8 cellular contexts compared by ENCODE assay signal in genomic region chr7:149669121-149669818, GRCh38.
DNase-seq lines count a peak whose midpoint lies in the region; ATAC-seq, FAIRE-seq and TF ChIP-seq lines count a peak whose summit lies in the region.

No MANE protein-coding gene starts in this region.

- H3K9ac ChIP-seq in PC-3 (ENCODE audit: low read length), result no peak overlapping the region

- ATAC-seq in PC-3 (peak; percentile 51), GM21825 (IDR thresholded peaks at IDR 0.05; ENCODE audit: unreplicated experiment) (no peak), HG03196 (IDR thresholded peaks at IDR 0.05; ENCODE audit: unreplicated experiment) (no peak), GM19455 (IDR thresholded peaks at IDR 0.05; ENCODE audit: unreplicated experiment) (no peak)

- H2AFZ ChIP-seq in PC-3 (ENCODE audit: low read length), result 0 out of 2 replicates have a peak overlapping the region, but pooled peaks have one; percentile 40

- DNase-seq in PC-3 (peak; percentile 43), fibroblast of mammary gland (ENCODE audit: low read depth) (peak; percentile 62), KG1 (lab: John Stamatoyannopoulos, UW) (no peak)

- H3K27ac ChIP-seq in PC-3 (ENCODE audit: low read length), result no peak overlapping the region

- POLR2A ChIA-PET in PC-3 (lab: Charles Lee; ENCODE audit: unreplicated experiment), result no interaction called here

- no peaks in the 10 kb centered on the region for H3K9me2 ChIP-seq in PC-3 (replicated peaks; ENCODE audit: low read length)

- peak; percentile 96 for FAIRE-seq in A204.1 (lab: Jason Lieb, UNC)
- FAIRE-seq in G401.6 (lab: Jason Lieb, UNC), result peak; percentile 96

- no peaks in the 10 kb centered on the region for H3K9me3 ChIP-seq in PC-3 (ENCODE audit: low read length)

- intact Hi-C loops in PC-3 (cut with micrococcal nuclease), result loop anchor here (1.0 kb wide), 2 partner anchors 47 to 73 kb away; no protein-coding TSS in a partner anchor

- no peaks in the 10 kb centered on the region for H3K36me3 ChIP-seq in PC-3 (ENCODE audit: low read depth, low read length)

- H3K27me3 ChIP-seq in PC-3 (ENCODE audit: low read length), result no peaks in the 10 kb centered on the region

- H3K4me1 ChIP-seq in PC-3 (ENCODE audit: insufficient read depth, low read length), result 0 out of 2 replicates have a peak, but pooled peaks cover 4% of the 10 kb centered on the region

- no peaks in the 10 kb centered on the region for H4K20me1 ChIP-seq in PC-3 (ENCODE audit: low read length)

- CTCF ChIA-PET in PC-3 (lab: Charles Lee), result no interaction called here

- peak overlapping the region; percentile 35; the same call in 1 of the 2 replicates for H3K4me2 ChIP-seq in PC-3 (ENCODE audit: low read length)

- no peaks in the 10 kb centered on the region for H3F3A ChIP-seq in PC-3 (ENCODE audit: low read length, unreplicated experiment)

- H3K4me3 ChIP-seq in PC-3 (ENCODE audit: low read length) (no peak overlapping the region), fibroblast of mammary gland (ENCODE audit: control insufficient read depth, low read depth, low read length) (no peak overlapping the region)

- no TSS peak for BruUV-seq in PC-3 (replicated peaks; lab: Mats Ljungman, UMichigan)

- H3K79me2 ChIP-seq in PC-3 (ENCODE audit: low read length), result no peaks in the 10 kb centered on the region

- TF ChIP-seq CTCF in PC-3 (conservative IDR thresholded peaks at IDR 0.05; ENCODE audit: low read depth, low read length) (peak; percentile 65), fibroblast of mammary gland (conservative IDR thresholded peaks at IDR 0.05; ENCODE audit: control insufficient read depth, insufficient read depth, low read depth, low read length) (peak; percentile 51)
